In the genomic region with DNA sequence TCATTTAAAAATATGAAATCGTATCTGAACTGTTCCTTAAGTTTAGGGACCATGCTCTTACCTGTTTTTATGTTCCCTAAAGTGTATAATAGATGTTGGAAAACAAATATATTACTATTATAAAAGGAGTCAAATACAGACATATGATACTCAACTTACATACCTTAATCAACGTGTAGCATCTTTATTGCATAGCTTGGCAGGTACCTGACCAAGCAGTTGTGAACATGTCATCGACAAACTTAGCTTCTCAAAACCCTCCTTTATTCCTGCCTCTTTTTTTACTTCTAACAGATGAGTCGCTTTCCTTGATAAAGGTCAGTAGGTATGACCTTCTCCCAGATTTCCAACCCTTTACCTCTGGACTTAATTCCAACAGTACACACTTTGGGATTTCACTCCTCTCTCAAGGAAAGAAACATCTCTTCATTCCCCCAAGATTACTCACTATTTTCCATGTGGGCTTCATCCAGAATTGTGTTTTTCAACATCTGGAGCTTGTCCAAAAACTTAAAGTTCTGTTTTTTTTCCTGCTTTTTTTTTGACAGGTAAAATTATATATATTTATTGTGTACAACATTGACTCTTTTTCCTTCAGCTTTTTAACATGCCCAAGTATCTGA, we compare ENCODE assay signal across 20 cellular contexts. TPM values are rescaled to one million over a fixed set of nuclear protein-coding genes. Genes with fewer than 3 reads are reported as not detected.
DNase-seq lines count a peak whose midpoint lies in the region; ATAC-seq and TF ChIP-seq lines count a peak whose summit lies in the region.
"Had no signal": no experiment of that assay in that cellular context is flagged by ENCODE, and none has a peak within 500 bp of the region (broad histone marks: within the 10 kb centered on the region; RNA-seq: fewer than 3 reads in every experiment).

No MANE protein-coding gene starts in this region.

- TF ChIP-seq EP300 in ovary (IDR thresholded peaks at IDR 0.05): no peak

- TF ChIP-seq CTCF in cardiac muscle cell (IDR thresholded peaks at IDR 0.05; ENCODE audit: low read depth, low read length) (no peak), right atrium auricular region (IDR thresholded peaks at IDR 0.05) (no peak), RWPE2 (IDR thresholded peaks at IDR 0.05; ENCODE audit: poor library complexity, severe bottlenecking) (no peak), fibroblast of mammary gland (conservative IDR thresholded peaks at IDR 0.05; ENCODE audit: control insufficient read depth, insufficient read depth, low read depth, low read length) (no peak), gastrocnemius medialis (IDR thresholded peaks at IDR 0.05 in 4 of 5, conservative IDR thresholded peaks at IDR 0.05 in 1 of 5) (no peak), ovary (IDR thresholded peaks at IDR 0.05) (no peak)

- peak in 1 of 2 donors; percentile 59 for DNase-seq in cardiac muscle cell (ENCODE audit: low read depth in 1 of 2, low spot score in 1 of 2)
- DNase-seq in right atrium auricular region (ENCODE audit: low spot score): no peak
- no peak for DNase-seq in RWPE2 (ENCODE audit: low spot score)
- DNase-seq in fibroblast of mammary gland (ENCODE audit: low read depth): peak; percentile 43
- DNase-seq in gastrocnemius medialis: no peak
- no peak for DNase-seq in ovary
- DNase-seq: 8988T; activated CD4-positive, alpha-beta T cell treated with anti-CD3 and anti-CD28 coated beads for 1 hour; activated naive CD4-positive, alpha-beta T cell treated with anti-CD3 and anti-CD28 coated beads, Interleukin-2, amount 50 U/mL, for 16 hours; CD8-positive, alpha-beta T cell; endodermal cell; GDM1; MG63; NCI-H748 treated with DMSO at 0.1 percent for 48 hours; psoas muscle; T-helper 2 cell had no signal

- no peaks in the 10 kb centered on the region for H3K9me3 ChIP-seq in cardiac muscle cell (ENCODE audit: low read depth)
- H3K9me3 ChIP-seq in right atrium auricular region: no peaks in the 10 kb centered on the region
- H3K9me3 ChIP-seq in RWPE2 (ENCODE audit: severe bottlenecking): no peaks in the 10 kb centered on the region
- no peaks in the 10 kb centered on the region for H3K9me3 ChIP-seq in gastrocnemius medialis
- no peaks in the 10 kb centered on the region for H3K9me3 ChIP-seq in ovary
- H3K9me3 ChIP-seq: MG63, psoas muscle, suprapubic skin had no signal

- no peak for TF ChIP-seq POLR2A in gastrocnemius medialis (IDR thresholded peaks at IDR 0.05)
- TF ChIP-seq POLR2A in ovary (IDR thresholded peaks at IDR 0.05): no peak

- no peaks in the 10 kb centered on the region for H3K27me3 ChIP-seq in cardiac muscle cell
- no peaks in the 10 kb centered on the region for H3K27me3 ChIP-seq in right atrium auricular region
- no peaks in the 10 kb centered on the region for H3K27me3 ChIP-seq in RWPE2 (ENCODE audit: insufficient read depth, poor library complexity, severe bottlenecking)
- no peaks in the 10 kb centered on the region for H3K27me3 ChIP-seq in gastrocnemius medialis
- H3K27me3 ChIP-seq in ovary: no peaks in the 10 kb centered on the region
- H3K27me3 ChIP-seq: MG63, suprapubic skin had no signal

- H3K4me1 ChIP-seq in cardiac muscle cell (ENCODE audit: low read depth): peaks cover 28% of the 10 kb centered on the region
- peaks cover 0 to 64% of the 10 kb centered on the region in 2 donors for H3K4me1 ChIP-seq in right atrium auricular region
- H3K4me1 ChIP-seq in RWPE2 (ENCODE audit: insufficient read depth, poor library complexity, severe bottlenecking): peaks cover 18% of the 10 kb centered on the region
- H3K4me1 ChIP-seq in gastrocnemius medialis: peaks cover 67 to 84% of the 10 kb centered on the region in 2 donors
- peaks cover 13% of the 10 kb centered on the region for H3K4me1 ChIP-seq in ovary (ENCODE audit: insufficient read depth)

- ATAC-seq in RWPE2 (ENCODE audit: low read depth) (peak; percentile 58), gastrocnemius medialis (no peak), HG02938 (IDR thresholded peaks at IDR 0.05; ENCODE audit: unreplicated experiment) (no peak), HG03520 (IDR thresholded peaks at IDR 0.05; ENCODE audit: unreplicated experiment) (no peak)
- ATAC-seq: CD8-positive, alpha-beta T cell; Right ventricle myocardium inferior had no signal

- H3K36me3 ChIP-seq in cardiac muscle cell: no peaks in the 10 kb centered on the region
- no peaks in the 10 kb centered on the region for H3K36me3 ChIP-seq in right atrium auricular region
- H3K36me3 ChIP-seq in RWPE2 (ENCODE audit: low read depth): no peaks in the 10 kb centered on the region
- H3K36me3 ChIP-seq in gastrocnemius medialis: no peaks in the 10 kb centered on the region
- no peaks in the 10 kb centered on the region for H3K36me3 ChIP-seq in ovary
- H3K36me3 ChIP-seq: MG63, suprapubic skin had no signal

- WGBS in ovary, 3 donors: 66 to 78% (median 67%) methylated on average over 4 of the region's 4 CpGs

- H3K4me3 ChIP-seq in cardiac muscle cell (no peak overlapping the region), right atrium auricular region (no peak overlapping the region), RWPE2 (ENCODE audit: severe bottlenecking) (no peak overlapping the region), fibroblast of mammary gland (ENCODE audit: control insufficient read depth, low read depth, low read length) (no peak overlapping the region), gastrocnemius medialis (no peak overlapping the region), ovary (no peak overlapping the region)
- H3K4me3 ChIP-seq: MG63, psoas muscle, suprapubic skin had no signal

- in situ Hi-C loops in gastrocnemius medialis (cut with MboI; ENCODE audit: low sequenced_read_pairs in 4 of 4): loop anchor here in 1 of 4 donors (25.0 kb wide), 1 partner anchor 418 kb away; no protein-coding TSS in a partner anchor

- H3K27ac ChIP-seq in cardiac muscle cell (peak overlapping the region; percentile 72), right atrium auricular region (peak overlapping the region in 1 of 2 donors; percentile 15), RWPE2 (ENCODE audit: poor library complexity, severe bottlenecking) (no peak overlapping the region), gastrocnemius medialis (peak overlapping the region; percentile 6 to 63 (median 42)), ovary (peak overlapping the region in 1 of 2 donors; percentile 16)
- H3K27ac ChIP-seq: psoas muscle, suprapubic skin had no signal

- intact Hi-C loops in gastrocnemius medialis (cut with DNase I; ENCODE audit: low total_unique reads): no loop called here
- intact Hi-C loops in ovary (cut with DNase I): loop anchor here in 1 of 4 donors (10.0 kb wide), 1 partner anchor 46 kb away; no protein-coding TSS in a partner anchor

RNA-seq across cellular contexts. Expression of a gene that starts 11.9 kb away (rescaled TPM):
- total RNA-seq in cardiac muscle cell: 134 and 179 TPM in 2 replicates
- 56.6 and 106 TPM in 2 replicates for polyA plus RNA-seq in cardiac muscle cell
- total RNA-seq in right atrium auricular region: 100 to 1,000 TPM; 142 to 209 TPM
- total RNA-seq in gastrocnemius medialis: 100 to 1,000 TPM in 2 of 4 donors, 10 to 100 TPM in 2; 85.2 to 283 (median 126) TPM
- total RNA-seq in ovary: 100 to 1,000 TPM; 148 to 252 (median 182) TPM
- polyA plus RNA-seq in ovary: 10 to 100 TPM; 28.0 to 33.2 TPM
